In the genomic region with DNA sequence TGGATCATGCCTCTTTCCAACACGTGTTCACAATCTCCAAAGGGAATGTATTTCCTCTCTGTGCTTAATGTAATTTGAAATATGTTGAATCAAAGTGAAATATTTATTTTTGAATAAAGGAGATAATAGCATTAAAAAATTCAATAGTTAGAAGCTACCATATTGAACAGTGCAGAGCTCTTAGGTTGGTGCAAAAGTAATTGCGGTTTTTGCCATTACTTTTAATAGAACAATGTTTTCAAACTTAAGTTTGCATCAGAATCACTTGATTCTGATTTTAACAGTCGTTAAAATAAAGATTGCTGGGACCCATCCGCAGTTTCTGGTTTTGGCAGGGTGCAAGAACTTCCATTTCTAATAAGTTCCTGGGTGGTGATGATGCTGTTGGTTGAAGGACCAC, we compare ENCODE assay signal across 29 cellular contexts. TPM values are rescaled to one million over a fixed set of nuclear protein-coding genes. Genes with fewer than 3 reads are reported as not detected.
"Had no signal": no experiment of that assay in that cellular context is flagged by ENCODE, and none has a peak within 500 bp of the region (broad histone marks: within the 10 kb centered on the region; RNA-seq: fewer than 3 reads in every experiment).

No MANE protein-coding gene starts in this region.

- H3K9me3 ChIP-seq: ascending aorta had no signal

- H3K27me3 ChIP-seq: ascending aorta, cardiac muscle cell had no signal

- FAIRE-seq: bronchial epithelial cell, TTC549 had no signal

- ATAC-seq: activated CD8-positive, alpha-beta memory T cell treated with anti-CD3 and anti-CD28 coated beads, Interleukin-2, amount 10 ng/mL, durations not matched to agents 7 days and 5 days; activated CD8-positive, alpha-beta T cell treated with anti-CD3 and anti-CD28 coated beads, Interleukin-2, amount 10 ng/mL, durations not matched to agents 7 days and 5 days; activated naive CD8-positive, alpha-beta T cell treated with anti-CD3 and anti-CD28 coated beads, Interleukin-2, amount 50 U/mL, for 24 hours had no signal

- H3K4me1 ChIP-seq: ascending aorta had no signal

- H3K36me3 ChIP-seq: ascending aorta, cardiac muscle cell had no signal

- H3K4me3 ChIP-seq: ascending aorta, cardiac muscle cell had no signal

- H3K27ac ChIP-seq: ascending aorta, cardiac muscle cell, VCaP had no signal

- DNase-seq: activated B cell treated with CpG ODN at 0.5 μM for 24 hours; activated CD4-positive, alpha-beta memory T cell treated with anti-CD3 and anti-CD28 coated beads, Interleukin-2, amount 10 ng/mL, durations not matched to agents 7 days and 5 days; activated CD4-positive, alpha-beta T cell treated with anti-CD3 and anti-CD28 coated beads for 4 hours; activated CD4-positive, alpha-beta T cell treated with anti-CD3 and anti-CD28 coated beads, Interleukin-2, amount 10 ng/mL, durations not matched to agents 24 days and 14 days; activated CD4-positive, alpha-beta T cell treated with anti-CD3 and anti-CD28 coated beads, Interleukin-2, amount 50 U/mL, for 48 hours; activated CD4-positive, CD25-positive, alpha-beta regulatory T cell treated with anti-CD3 and anti-CD28 coated beads, Interleukin-2, amount 50 U/mL, for 72 hours; activated CD8-positive, alpha-beta memory T cell treated with anti-CD3 and anti-CD28 coated beads for 24 hours; activated CD8-positive, alpha-beta memory T cell treated with anti-CD3 and anti-CD28 coated beads, Interleukin-2, amount 10 ng/mL, durations not matched to agents 7 days and 5 days; activated CD8-positive, alpha-beta memory T cell treated with anti-CD3 and anti-CD28 coated beads, Interleukin-2, amount 50 U/mL, for 48 hours; activated CD8-positive, alpha-beta T cell treated with anti-CD3 and anti-CD28 coated beads, Interleukin-2, amount 10 ng/mL, durations not matched to agents 7 days and 5 days; activated effector memory CD4-positive, alpha-beta T cell treated with Interleukin-2 at 50 U/mL for 16 hours; activated gamma-delta T cell; activated naive CD4-positive, alpha-beta T cell treated with anti-CD3 and anti-CD28 coated beads, Interleukin-2, amount 10 ng/mL, durations not matched to agents 7 days and 5 days; activated naive CD4-positive, alpha-beta T cell treated with Interleukin-2 at 50 U/mL for 16 hours; activated naive CD8-positive, alpha-beta T cell treated with anti-CD3 and anti-CD28 coated beads, Interleukin-2, amount 10 ng/mL, durations not matched to agents 7 days and 5 days; activated naive CD8-positive, alpha-beta T cell treated with anti-CD3 and anti-CD28 coated beads, Interleukin-2, amount 50 U/mL, for 24 hours; activated T-cell treated with anti-CD3 and anti-CD28 coated beads, Interleukin-2, amount 50 U/mL, for 24 hours; activated T-cell treated with anti-CD3 and anti-CD28 coated beads, Interleukin-2, amount 50 U/mL, for 48 hours; amygdala; anterior cingulate cortex; caudate nucleus; cerebellar nuclear complex; T-helper 2 cell; T-helper 9 cell had no signal

RNA-seq across cellular contexts. Expression of a gene that starts 10.0 kb away (rescaled TPM):
- total RNA-seq: activated CD8-positive, alpha-beta memory T cell treated with anti-CD3 and anti-CD28 coated beads, Interleukin-2, amount 10 ng/mL, durations not matched to agents 7 days and 5 days; activated naive CD8-positive, alpha-beta T cell treated with anti-CD3 and anti-CD28 coated beads, Interleukin-2, amount 10 ng/mL, durations not matched to agents 7 days and 5 days; ascending aorta; bronchial epithelial cell had no signal
